Comparison of ENCODE assay signal across 26 cellular contexts in genomic region chr10:125238682-125239081, GRCh38.
DNase-seq lines count a peak whose midpoint lies in the region; ATAC-seq and TF ChIP-seq lines count a peak whose summit lies in the region.
"Had no signal": no experiment of that assay in that cellular context is flagged by ENCODE, and none has a peak within 500 bp of the region (broad histone marks: within the 10 kb centered on the region; RNA-seq: fewer than 3 reads in every experiment).

No MANE protein-coding gene starts in this region.

- no peaks in the 10 kb centered on the region for H3K9me2 ChIP-seq in PC-9 (ENCODE audit: insufficient read depth)

- peaks cover 41% of the 10 kb centered on the region for H3K9me3 Mint-ChIP-seq in WTC11

- H3K9me3 ChIP-seq in PC-9 (ENCODE audit: insufficient read depth, low read depth): 0 out of 2 replicates have a peak, but pooled peaks cover 7% of the 10 kb centered on the region
- H3K9me3 ChIP-seq: Peyer's patch had no signal

- intact Hi-C loops in PC-9 (cut with micrococcal nuclease; ENCODE audit: unreplicated experiment): no loop called here

- CTCF ChIA-PET in WTC11 (lab: Charles Lee): no interaction called here
- CTCF ChIA-PET in PC-9 (lab: Charles Lee): no interaction called here

- TF ChIP-seq CTCF in WTC11 (IDR thresholded peaks at IDR 0.05) (no peak), fibroblast of villous mesenchyme (IDR thresholded peaks at IDR 0.05; ENCODE audit: insufficient read depth, low read depth, low read length) (peak; percentile 4), PC-9 (conservative IDR thresholded peaks at IDR 0.05) (no peak)

- H4K20me1 ChIP-seq in PC-9 (ENCODE audit: insufficient read depth): no peaks in the 10 kb centered on the region

- DNase-seq in A172 (ENCODE audit: low spot score) (peak; percentile 6), ELR (ENCODE audit: low read depth) (peak; percentile 23), WTC11 (ENCODE audit: low spot score) (no peak), fibroblast of villous mesenchyme (ENCODE audit: low read depth) (no peak), NCI-H2171 (lab: John Stamatoyannopoulos, UW) (no peak), anterior cingulate cortex (lab: John Stamatoyannopoulos, UW) (no peak), PC-9 (no peak)
- no peak for DNase-seq in stimulated activated naive CD8-positive, alpha-beta T cell treated with anti-CD3 and anti-CD28 coated beads, Interleukin-15, Interleukin-2, amounts not matched to agents 100 U/mL and 50 U/mL, for 24 hours
- DNase-seq: Caco-2; CD8-positive, alpha-beta T cell; DMS79 treated with DMSO at 0.1 percent for 48 hours; GOT3; HCEC 1CT; KBM-7; MV-4-11; NCI-H1105 treated with DMSO at 0.1 percent for 48 hours; NCI-H146; NCI-H1930; NCI-H446 treated with DMSO at 0.1 percent for 48 hours; NCI-H69; Peyer's patch; SHP77 treated with DMSO at 0.1 percent for 48 hours; SW 1271 had no signal

- no peaks in the 10 kb centered on the region for H3K27me3 ChIP-seq in PC-9 (ENCODE audit: insufficient read depth, low read depth)
- H3K27me3 ChIP-seq: Peyer's patch had no signal

- no peaks in the 10 kb centered on the region for H3K79me2 ChIP-seq in PC-9 (ENCODE audit: low read depth)

- H3K36me3 Mint-ChIP-seq in WTC11: peaks cover 27% of the 10 kb centered on the region
- H3K36me3 Mint-ChIP-seq: CD8-positive, alpha-beta T cell had no signal

- no peak overlapping the region for H3K27ac Mint-ChIP-seq in WTC11
- H3K27ac Mint-ChIP-seq: B cell; CD8-positive, alpha-beta T cell; T-helper 1 cell treated with Interleukin-12 subunit alpha and Interleukin-12 subunit beta and Interleukin-4 antibody, amounts not matched to agents 30 μg/mL and 1 μg/mL, for 36 hours had no signal

- H3K4me3 ChIP-seq in fibroblast of villous mesenchyme (ENCODE audit: low read depth, low read length): no peak overlapping the region
- no peak overlapping the region for H3K4me3 ChIP-seq in PC-9
- H3K4me3 ChIP-seq: Peyer's patch had no signal

- no peak overlapping the region for H3K4me3 Mint-ChIP-seq in WTC11
- H3K4me3 Mint-ChIP-seq: B cell; CD8-positive, alpha-beta T cell; T-helper 1 cell treated with Interleukin-12 subunit alpha and Interleukin-12 subunit beta and Interleukin-4 antibody, amounts not matched to agents 30 μg/mL and 1 μg/mL, for 36 hours had no signal

- no TSS peak for BruUV-seq in PC-9 (replicated peaks; lab: Mats Ljungman, UMichigan)

- POLR2A ChIA-PET in WTC11 (lab: Charles Lee) (no interaction called here), PC-9 (lab: Charles Lee; ENCODE audit: unreplicated experiment) (no interaction called here)

- no peaks in the 10 kb centered on the region for H3K36me3 ChIP-seq in PC-9 (ENCODE audit: low read depth)
- H3K36me3 ChIP-seq: Peyer's patch had no signal

- no peak for ATAC-seq in WTC11
- ATAC-seq in stimulated activated naive CD8-positive, alpha-beta T cell treated with anti-CD3 and anti-CD28 coated beads, Interleukin-15, Interleukin-2, amounts not matched to agents 100 U/mL and 50 U/mL, for 24 hours: no peak
- ATAC-seq: CD8-positive, alpha-beta T cell had no signal

- H3K4me2 ChIP-seq in PC-9: no peak overlapping the region

- H3F3A ChIP-seq in PC-9 (ENCODE audit: insufficient read depth, low read depth): no peaks in the 10 kb centered on the region

- H2AFZ ChIP-seq in PC-9: no peak overlapping the region

- no peaks in the 10 kb centered on the region; the same call in 1 of the 2 replicates for H3K27me3 Mint-ChIP-seq in WTC11 (ENCODE audit: low read depth)

- no peaks in the 10 kb centered on the region for H3K4me1 ChIP-seq in PC-9 (replicated peaks; ENCODE audit: insufficient read depth)
- H3K4me1 ChIP-seq: Caco-2, Peyer's patch had no signal

- H3K4me1 Mint-ChIP-seq in WTC11: peaks cover 2% of the 10 kb centered on the region
- H3K4me1 Mint-ChIP-seq: B cell had no signal

- no peak overlapping the region for H3K27ac ChIP-seq in PC-9
- H3K27ac ChIP-seq: C4-2B, Peyer's patch had no signal

TF ChIP-seq in WTC11, 78 proteins besides CTCF, POLR2A, EP300 and RAD21:
- no peak for TF ChIP-seq PRRX2 (CRISPR knock-in tag; IDR thresholded peaks at IDR 0.05)
- TF ChIP-seq ZNF423 (CRISPR knock-in tag; IDR thresholded peaks at IDR 0.05): no peak
- TF ChIP-seq ZNF317 (CRISPR knock-in tag; IDR thresholded peaks at IDR 0.05; ENCODE audit: borderline replicate concordance, low read depth): peak; percentile 97
TF ChIP-seq in WTC11: peak in this region for 1.

Comparison
In these comparisons a context has a peak if more than half of its experiments do, and no peak if none do; other contexts are left out.
1. DNase-seq: peak in A172 (single experiment) and ELR (single experiment); none in WTC11 (single experiment), fibroblast of villous mesenchyme (single experiment), NCI-H2171 (single experiment), anterior cingulate cortex (0 of 58), stimulated activated naive CD8-positive, alpha-beta T cell treated with anti-CD3 and anti-CD28 coated beads, Interleukin-15, Interleukin-2, amounts not matched to agents 100 U/mL and 50 U/mL, for 24 hours (single experiment) and PC-9 (0 of 2).